16 cellular contexts compared by ENCODE assay signal in the genomic region with DNA sequence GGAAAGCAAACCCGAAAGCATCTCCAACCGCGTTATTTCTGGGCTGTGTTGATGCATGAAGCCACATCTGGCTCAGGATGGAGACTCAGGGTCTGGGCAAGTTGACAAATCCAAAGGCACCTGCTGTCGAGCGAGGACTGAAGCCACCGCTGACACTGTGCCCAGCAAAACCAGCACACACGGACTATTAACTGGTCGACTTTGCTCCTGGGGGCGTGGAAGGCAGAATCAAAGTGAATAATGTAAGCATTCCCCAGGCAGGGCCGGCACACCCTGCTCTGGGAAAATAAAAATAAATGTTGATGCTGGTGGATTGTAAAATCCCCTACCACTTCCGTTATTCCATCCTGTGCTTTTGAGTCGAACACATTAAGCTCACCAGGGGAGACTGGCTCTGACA.
"Had no signal": no experiment of that assay in that cellular context is flagged by ENCODE, and none has a peak within 500 bp of the region (broad histone marks: within the 10 kb centered on the region; RNA-seq: fewer than 3 reads in every experiment).

No MANE protein-coding gene starts in this region.

- H3K4me3 Mint-ChIP-seq: activated CD4-positive, alpha-beta T cell treated with anti-CD3 and anti-CD28 coated beads, Interleukin-2, amount 10 ng/mL, durations not matched to agents 7 days and 5 days; activated CD8-positive, alpha-beta T cell treated with anti-CD3 and anti-CD28 coated beads, Interleukin-2, amount 10 ng/mL, durations not matched to agents 7 days and 5 days; activated naive CD4-positive, alpha-beta T cell treated with anti-CD3 and anti-CD28 coated beads for 36 hours; activated T-cell treated with anti-CD3 and anti-CD28 coated beads, Interleukin-2, amount 50 U/mL, for 4 hours; naive thymus-derived CD8-positive, alpha-beta T cell; stimulated activated effector memory CD8-positive, alpha-beta T cell treated with anti-CD3 and anti-CD28 coated beads, Interleukin-12 subunit alpha, Interleukin-12 subunit beta, amount 100 ng/mL, for 72 hours had no signal

- H3K4me1 Mint-ChIP-seq: activated CD4-positive, alpha-beta T cell treated with anti-CD3 and anti-CD28 coated beads, Interleukin-2, amount 10 ng/mL, durations not matched to agents 7 days and 5 days; stimulated activated effector memory CD8-positive, alpha-beta T cell treated with anti-CD3 and anti-CD28 coated beads, Interleukin-12 subunit alpha, Interleukin-12 subunit beta, amount 100 ng/mL, for 72 hours had no signal

- H3K36me3 ChIP-seq: thoracic aorta had no signal

- DNase-seq: activated CD4-positive, alpha-beta T cell treated with anti-CD3 and anti-CD28 coated beads, Interleukin-2, amount 10 ng/mL, durations not matched to agents 7 days and 5 days; activated CD8-positive, alpha-beta memory T cell treated with anti-CD3 and anti-CD28 coated beads, Interleukin-2, amount 50 U/mL, for 4 hours; activated CD8-positive, alpha-beta T cell treated with anti-CD3 and anti-CD28 coated beads, Interleukin-2, amount 10 ng/mL, durations not matched to agents 7 days and 5 days; activated naive CD4-positive, alpha-beta T cell treated with anti-CD3 and anti-CD28 coated beads for 36 hours; activated T-cell treated with anti-CD3 and anti-CD28 coated beads, Interleukin-2, amount 50 U/mL, for 4 hours; body of pancreas; central memory CD4-positive, alpha-beta T cell; dorsolateral prefrontal cortex; foreskin keratinocyte; mesendoderm; naive thymus-derived CD8-positive, alpha-beta T cell; stimulated activated CD4-positive, alpha-beta T cell treated with anti-CD3 and anti-CD28 coated beads, Interleukin-4, amount 100 ng/mL, for 24 hours had no signal

- H3K4me3 ChIP-seq: body of pancreas, dorsolateral prefrontal cortex, hepatocyte, thoracic aorta had no signal

- H3K27ac Mint-ChIP-seq: activated CD4-positive, alpha-beta T cell treated with anti-CD3 and anti-CD28 coated beads, Interleukin-2, amount 10 ng/mL, durations not matched to agents 7 days and 5 days; activated CD8-positive, alpha-beta T cell treated with anti-CD3 and anti-CD28 coated beads, Interleukin-2, amount 10 ng/mL, durations not matched to agents 7 days and 5 days; activated naive CD4-positive, alpha-beta T cell treated with anti-CD3 and anti-CD28 coated beads for 36 hours; naive thymus-derived CD8-positive, alpha-beta T cell; stimulated activated effector memory CD8-positive, alpha-beta T cell treated with anti-CD3 and anti-CD28 coated beads, Interleukin-12 subunit alpha, Interleukin-12 subunit beta, amount 100 ng/mL, for 72 hours had no signal

- H3K9me3 Mint-ChIP-seq: activated CD4-positive, alpha-beta T cell treated with anti-CD3 and anti-CD28 coated beads, Interleukin-2, amount 10 ng/mL, durations not matched to agents 7 days and 5 days; activated naive CD4-positive, alpha-beta T cell treated with anti-CD3 and anti-CD28 coated beads for 36 hours; activated T-cell treated with anti-CD3 and anti-CD28 coated beads, Interleukin-2, amount 50 U/mL, for 4 hours; naive thymus-derived CD8-positive, alpha-beta T cell; stimulated activated effector memory CD8-positive, alpha-beta T cell treated with anti-CD3 and anti-CD28 coated beads, Interleukin-12 subunit alpha, Interleukin-12 subunit beta, amount 100 ng/mL, for 72 hours had no signal

- H3K9me3 ChIP-seq: body of pancreas, thoracic aorta had no signal

- H3K27me3 Mint-ChIP-seq: activated CD4-positive, alpha-beta T cell treated with anti-CD3 and anti-CD28 coated beads, Interleukin-2, amount 10 ng/mL, durations not matched to agents 7 days and 5 days had no signal

- H3K4me1 ChIP-seq: body of pancreas, foreskin keratinocyte had no signal

- ATAC-seq: activated CD8-positive, alpha-beta T cell treated with anti-CD3 and anti-CD28 coated beads, Interleukin-2, amount 10 ng/mL, durations not matched to agents 7 days and 5 days; activated T-cell treated with anti-CD3 and anti-CD28 coated beads, Interleukin-2, amount 50 U/mL, for 4 hours; body of pancreas; foreskin keratinocyte; naive thymus-derived CD8-positive, alpha-beta T cell; sciatic nerve; stimulated activated effector memory CD8-positive, alpha-beta T cell treated with anti-CD3 and anti-CD28 coated beads, Interleukin-12 subunit alpha, Interleukin-12 subunit beta, amount 100 ng/mL, for 72 hours had no signal

- H3K36me3 Mint-ChIP-seq: naive thymus-derived CD8-positive, alpha-beta T cell; stimulated activated effector memory CD8-positive, alpha-beta T cell treated with anti-CD3 and anti-CD28 coated beads, Interleukin-12 subunit alpha, Interleukin-12 subunit beta, amount 100 ng/mL, for 72 hours had no signal
